ENCODE assay signal across 9 cellular contexts in the genomic region with DNA sequence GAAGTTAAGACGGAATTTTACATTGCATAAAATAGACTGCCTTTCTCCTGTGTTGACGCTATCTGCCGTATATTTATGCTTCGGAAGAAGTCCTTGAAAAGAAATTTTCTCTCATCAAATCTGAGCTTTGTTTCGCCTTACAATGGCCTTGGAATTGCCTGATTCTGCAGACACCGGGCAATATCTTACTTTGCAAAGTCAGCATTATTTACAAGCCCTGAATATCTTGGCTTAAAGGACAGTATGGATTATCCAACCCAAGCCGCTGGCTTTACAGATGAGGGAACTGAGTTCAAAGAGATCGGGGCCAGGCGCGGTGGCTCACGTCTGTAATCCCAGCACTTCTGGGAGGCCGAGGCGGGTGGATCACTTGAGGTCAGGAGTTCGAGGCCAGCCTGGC. TPM values are rescaled to one million over a fixed set of nuclear protein-coding genes. Genes with fewer than 3 reads are reported as not detected.
DNase-seq lines count a peak whose midpoint lies in the region; ATAC-seq and TF ChIP-seq lines count a peak whose summit lies in the region.
"Had no signal": no experiment of that assay in that cellular context is flagged by ENCODE, and none has a peak within 500 bp of the region (broad histone marks: within the 10 kb centered on the region; RNA-seq: fewer than 3 reads in every experiment).

No MANE protein-coding gene starts in this region.

- intact Hi-C loops in heart left ventricle (cut with DNase I), result loop anchor here in 5 of 10 donors (2.0 to 10.0 kb wide), 7 partner anchors 45 to 253 kb away; a partner anchor contains a TSS
- intact Hi-C loops in Right ventricle myocardium inferior (cut with DNase I), result loop anchor here (2.0 kb wide), 1 partner anchor 65 kb away; a partner anchor contains a TSS

- H3K9me3 ChIP-seq in heart left ventricle (no peaks in the 10 kb centered on the region), thoracic aorta (no peaks in the 10 kb centered on the region)

- TF ChIP-seq POLR2A in heart left ventricle (IDR thresholded peaks at IDR 0.05), result no peak

- TF ChIP-seq CTCF in heart left ventricle (IDR thresholded peaks at IDR 0.05), result no peak
- TF ChIP-seq CTCF in mesothelial cell of epicardium (IDR thresholded peaks at IDR 0.05; ENCODE audit: unreplicated experiment), result no peak
- no peak for TF ChIP-seq CTCF in thoracic aorta (IDR thresholded peaks at IDR 0.05)
- TF ChIP-seq CTCF in foreskin keratinocyte (conservative IDR thresholded peaks at IDR 0.05), result no peak

- peaks cover 17% of the 10 kb centered on the region for H3K36me3 Mint-ChIP-seq in activated naive CD8-positive, alpha-beta T cell treated with anti-CD3 and anti-CD28 coated beads for 36 hours
- H3K36me3 Mint-ChIP-seq in mesothelial cell of epicardium, result no peaks in the 10 kb centered on the region

- H3K27ac Mint-ChIP-seq in activated naive CD8-positive, alpha-beta T cell treated with anti-CD3 and anti-CD28 coated beads for 36 hours, result no peak overlapping the region
- H3K27ac Mint-ChIP-seq in mesothelial cell of epicardium, result peak overlapping the region; percentile 41

- H3K4me3 ChIP-seq in heart left ventricle (peak overlapping the region in 7 of 12 donors; percentile 70 to 99 (median 79)), thoracic aorta (peak overlapping the region; percentile 83)

- ATAC-seq in heart left ventricle, result no peak
- no peak for ATAC-seq in Right ventricle myocardium inferior
- ATAC-seq in thoracic aorta (ENCODE audit: insufficient number of reproducible peaks, low FRiP score, low read depth), result no peak
- no peak for ATAC-seq in foreskin keratinocyte

- H3K4me1 ChIP-seq in heart left ventricle (peaks cover 0 to 32% (median 11%) of the 10 kb centered on the region in 12 donors), thoracic aorta (ENCODE audit: control insufficient read depth in 1 of 2, low read depth in 2 of 2) (peaks cover 6 to 17% of the 10 kb centered on the region in 2 donors), foreskin keratinocyte (no peaks in the 10 kb centered on the region)

- H3K4me3 Mint-ChIP-seq in activated naive CD8-positive, alpha-beta T cell treated with anti-CD3 and anti-CD28 coated beads for 36 hours, result peak overlapping the region; percentile 94
- H3K4me3 Mint-ChIP-seq in mesothelial cell of epicardium, result peak overlapping the region; percentile 96

- H3K4me1 Mint-ChIP-seq in activated naive CD8-positive, alpha-beta T cell treated with anti-CD3 and anti-CD28 coated beads for 36 hours, result peaks cover 27% of the 10 kb centered on the region
- H3K4me1 Mint-ChIP-seq in mesothelial cell of epicardium, result peaks cover 43% of the 10 kb centered on the region

- H3K36me3 ChIP-seq in heart left ventricle (no peaks in the 10 kb centered on the region), thoracic aorta (no peaks in the 10 kb centered on the region)

- 76 to 89% (median 84%) methylated on average over 14 of the region's 14 CpGs for WGBS in heart left ventricle, 4 donors

- no peak for DNase-seq in heart left ventricle
- DNase-seq in Right ventricle myocardium inferior (ENCODE audit: missing footprints), result no peak
- no peak for DNase-seq in activated naive CD8-positive, alpha-beta T cell treated with anti-CD3 and anti-CD28 coated beads for 36 hours
- DNase-seq in mesothelial cell of epicardium (ENCODE audit: low spot score in 2 of 2, unreplicated experiment in 2 of 2), result no peak
- no peak for DNase-seq in thoracic aorta (ENCODE audit: low spot score)
- DNase-seq in stimulated activated CD8-positive, alpha-beta memory T cell treated with anti-CD3 and anti-CD28 coated beads, Interleukin-4, amount 100 ng/mL, for 48 hours, result no peak
- no peak for DNase-seq in foreskin keratinocyte
- no peak for DNase-seq in DMS 273 (lab: John Stamatoyannopoulos, UW; ENCODE audit: unreplicated experiment)
- DNase-seq: cortex of kidney had no signal

- no peaks in the 10 kb centered on the region for H3K9me3 Mint-ChIP-seq in activated naive CD8-positive, alpha-beta T cell treated with anti-CD3 and anti-CD28 coated beads for 36 hours
- no peaks in the 10 kb centered on the region for H3K9me3 Mint-ChIP-seq in mesothelial cell of epicardium

- H3K27me3 Mint-ChIP-seq in activated naive CD8-positive, alpha-beta T cell treated with anti-CD3 and anti-CD28 coated beads for 36 hours, result peaks cover 3% of the 10 kb centered on the region
- H3K27me3 Mint-ChIP-seq in mesothelial cell of epicardium (ENCODE audit: low read depth), result no peaks in the 10 kb centered on the region

- H3K27ac ChIP-seq in heart left ventricle (no peak overlapping the region), thoracic aorta (no peak overlapping the region), foreskin keratinocyte (no peak overlapping the region)

- no peaks in the 10 kb centered on the region for H3K27me3 ChIP-seq in heart left ventricle
- H3K27me3 ChIP-seq in thoracic aorta (replicated peaks; ENCODE audit: insufficient read depth), result no peaks in the 10 kb centered on the region
- no peaks in the 10 kb centered on the region for H3K27me3 ChIP-seq in foreskin keratinocyte

RNA-seq across cellular contexts. Expression of a gene that starts 1.1 kb away (rescaled TPM):
- total RNA-seq in heart left ventricle (10 to 100 TPM; 25.0 to 44.0 (median 36.9) TPM), Right ventricle myocardium inferior (24.8 TPM), mesothelial cell of epicardium (39.2 to 40.2 TPM (median 39.6 TPM) in 3 replicates), thoracic aorta (10 to 100 TPM; 37.2 to 41.3 TPM), foreskin keratinocyte (9.8 and 18.7 TPM in 2 replicates)
- polyA plus RNA-seq in heart left ventricle (10 to 100 TPM in 1 of 2 donors, 1 to 10 TPM in 1; 6.2 to 16.9 TPM), foreskin keratinocyte (6.4 and 9.1 TPM in 2 replicates)
- total RNA-seq in activated naive CD8-positive, alpha-beta T cell treated with anti-CD3 and anti-CD28 coated beads for 36 hours, result 1 to 10 TPM; 8.7 to 10.0 TPM
